1 cellular context compared by ENCODE assay signal in the genomic region with DNA sequence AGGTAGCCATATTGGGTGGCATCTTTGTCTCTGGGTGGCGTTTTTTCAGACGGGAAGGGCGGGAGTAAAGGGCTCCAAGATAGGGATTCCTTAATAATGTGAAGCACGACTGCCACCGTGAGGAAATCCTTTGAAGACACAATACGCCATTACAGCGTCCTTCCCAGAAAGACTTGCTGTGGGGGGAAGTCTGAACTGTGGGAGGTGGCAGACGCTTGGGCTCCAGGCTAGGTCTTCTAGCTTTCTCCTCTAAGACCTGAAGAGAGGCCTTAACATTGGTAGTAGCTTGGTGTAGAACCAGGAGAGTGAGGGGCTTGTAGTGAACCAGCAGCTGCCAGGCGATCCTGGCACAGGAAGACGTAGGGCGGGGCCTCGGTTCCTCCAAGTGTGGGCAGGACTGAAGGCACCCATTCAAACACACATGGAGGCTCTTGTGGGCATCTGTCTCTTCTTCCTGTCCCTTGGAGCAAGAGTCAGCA.
TF ChIP-seq lines count a peak whose summit lies in the region.

No MANE protein-coding gene starts in this region.

TF ChIP-seq in GM12878, 131 proteins besides CTCF, POLR2A, EP300 and RAD21 (continued from another document):
- TF ChIP-seq, protein P1, sequence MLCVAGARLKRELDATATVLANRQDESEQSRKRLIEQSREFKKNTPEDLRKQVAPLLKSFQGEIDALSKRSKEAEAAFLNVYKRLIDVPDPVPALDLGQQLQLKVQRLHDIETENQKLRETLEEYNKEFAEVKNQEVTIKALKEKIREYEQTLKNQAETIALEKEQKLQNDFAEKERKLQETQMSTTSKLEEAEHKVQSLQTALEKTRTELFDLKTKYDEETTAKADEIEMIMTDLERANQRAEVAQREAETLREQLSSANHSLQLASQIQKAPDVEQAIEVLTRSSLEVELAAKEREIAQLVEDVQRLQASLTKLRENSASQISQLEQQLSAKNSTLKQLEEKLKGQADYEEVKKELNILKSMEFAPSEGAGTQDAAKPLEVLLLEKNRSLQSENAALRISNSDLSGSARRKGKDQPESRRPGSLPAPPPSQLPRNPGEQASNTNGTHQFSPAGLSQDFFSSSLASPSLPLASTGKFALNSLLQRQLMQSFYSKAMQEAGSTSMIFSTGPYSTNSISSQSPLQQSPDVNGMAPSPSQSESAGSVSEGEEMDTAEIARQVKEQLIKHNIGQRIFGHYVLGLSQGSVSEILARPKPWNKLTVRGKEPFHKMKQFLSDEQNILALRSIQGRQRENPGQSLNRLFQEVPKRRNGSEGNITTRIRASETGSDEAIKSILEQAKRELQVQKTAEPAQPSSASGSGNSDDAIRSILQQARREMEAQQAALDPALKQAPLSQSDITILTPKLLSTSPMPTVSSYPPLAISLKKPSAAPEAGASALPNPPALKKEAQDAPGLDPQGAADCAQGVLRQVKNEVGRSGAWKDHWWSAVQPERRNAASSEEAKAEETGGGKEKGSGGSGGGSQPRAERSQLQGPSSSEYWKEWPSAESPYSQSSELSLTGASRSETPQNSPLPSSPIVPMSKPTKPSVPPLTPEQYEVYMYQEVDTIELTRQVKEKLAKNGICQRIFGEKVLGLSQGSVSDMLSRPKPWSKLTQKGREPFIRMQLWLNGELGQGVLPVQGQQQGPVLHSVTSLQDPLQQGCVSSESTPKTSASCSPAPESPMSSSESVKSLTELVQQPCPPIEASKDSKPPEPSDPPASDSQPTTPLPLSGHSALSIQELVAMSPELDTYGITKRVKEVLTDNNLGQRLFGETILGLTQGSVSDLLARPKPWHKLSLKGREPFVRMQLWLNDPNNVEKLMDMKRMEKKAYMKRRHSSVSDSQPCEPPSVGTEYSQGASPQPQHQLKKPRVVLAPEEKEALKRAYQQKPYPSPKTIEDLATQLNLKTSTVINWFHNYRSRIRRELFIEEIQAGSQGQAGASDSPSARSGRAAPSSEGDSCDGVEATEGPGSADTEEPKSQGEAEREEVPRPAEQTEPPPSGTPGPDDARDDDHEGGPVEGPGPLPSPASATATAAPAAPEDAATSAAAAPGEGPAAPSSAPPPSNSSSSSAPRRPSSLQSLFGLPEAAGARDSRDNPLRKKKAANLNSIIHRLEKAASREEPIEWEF (IDR thresholded peaks at IDR 0.05; ENCODE audit: insufficient replicate concordance, low read depth, low read length) = no peak
- TF ChIP-seq, protein P2, sequence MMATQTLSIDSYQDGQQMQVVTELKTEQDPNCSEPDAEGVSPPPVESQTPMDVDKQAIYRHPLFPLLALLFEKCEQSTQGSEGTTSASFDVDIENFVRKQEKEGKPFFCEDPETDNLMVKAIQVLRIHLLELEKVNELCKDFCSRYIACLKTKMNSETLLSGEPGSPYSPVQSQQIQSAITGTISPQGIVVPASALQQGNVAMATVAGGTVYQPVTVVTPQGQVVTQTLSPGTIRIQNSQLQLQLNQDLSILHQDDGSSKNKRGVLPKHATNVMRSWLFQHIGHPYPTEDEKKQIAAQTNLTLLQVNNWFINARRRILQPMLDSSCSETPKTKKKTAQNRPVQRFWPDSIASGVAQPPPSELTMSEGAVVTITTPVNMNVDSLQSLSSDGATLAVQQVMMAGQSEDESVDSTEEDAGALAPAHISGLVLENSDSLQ (IDR thresholded peaks at IDR 0.05) = no peak
- TF ChIP-seq MYC (IDR thresholded peaks at IDR 0.05; ENCODE audit: insufficient read depth, insufficient read length, insufficient replicate concordance, low read length, severe bottlenecking) (no peak), PAX5 (IDR thresholded peaks at IDR 0.05; ENCODE audit: borderline replicate concordance, low read depth, low read length) (no peak), YY1 (IDR thresholded peaks at IDR 0.05; ENCODE audit: low read depth, low read length) (peak; percentile 91), SMC3 (IDR thresholded peaks at IDR 0.05; ENCODE audit: borderline replicate concordance, low read length) (peak; percentile 25; the same call in 1 of the 2 replicates), TARDBP (IDR thresholded peaks at IDR 0.05; ENCODE audit: borderline replicate concordance) (no peak), GABPA (IDR thresholded peaks at IDR 0.05; ENCODE audit: low read depth) (peak; percentile 15; the same call in 1 of the 2 replicates), TCF7 (IDR thresholded peaks at IDR 0.05; ENCODE audit: borderline replicate concordance) (no peak), MTA3 (IDR thresholded peaks at IDR 0.05; ENCODE audit: borderline replicate concordance, low read length) (no peak), IKZF1 (conservative IDR thresholded peaks at IDR 0.05) (0 out of 2 replicates have a peak, but pooled peaks have one; percentile 10), SUPT20H (IDR thresholded peaks at IDR 0.05; ENCODE audit: borderline replicate concordance, control insufficient read depth, low read depth, low read length) (no peak), IKZF2 (IDR thresholded peaks at IDR 0.05) (no peak), TAF1 (IDR thresholded peaks at IDR 0.05; ENCODE audit: borderline replicate concordance, low read depth, low read length) (no peak), HDGF (IDR thresholded peaks at IDR 0.05) (no peak), CHD2 (IDR thresholded peaks at IDR 0.05; ENCODE audit: borderline replicate concordance, low read depth, low read length) (no peak), SMAD5 (IDR thresholded peaks at IDR 0.05; ENCODE audit: low read depth) (no peak), ZNF384 (IDR thresholded peaks at IDR 0.05; ENCODE audit: borderline replicate concordance, low read depth, low read length) (peak; percentile 100), RAD51 (IDR thresholded peaks at IDR 0.05) (no peak), NBN (IDR thresholded peaks at IDR 0.05) (no peak), MEF2B (IDR thresholded peaks at IDR 0.05; ENCODE audit: partially characterized antibody, poor library complexity, severe bottlenecking) (no peak), NR2F1 (conservative IDR thresholded peaks at IDR 0.05) (no peak), ETV6 (conservative IDR thresholded peaks at IDR 0.05 in 1 of 2, IDR thresholded peaks at IDR 0.05 in 1 of 2; ENCODE audit: borderline replicate concordance in 1 of 2, low read depth in 1 of 2) (no peak), SIX5 (IDR thresholded peaks at IDR 0.05; ENCODE audit: low read depth, low read length, severe bottlenecking) (no peak)
- TF ChIP-seq, protein P3, sequence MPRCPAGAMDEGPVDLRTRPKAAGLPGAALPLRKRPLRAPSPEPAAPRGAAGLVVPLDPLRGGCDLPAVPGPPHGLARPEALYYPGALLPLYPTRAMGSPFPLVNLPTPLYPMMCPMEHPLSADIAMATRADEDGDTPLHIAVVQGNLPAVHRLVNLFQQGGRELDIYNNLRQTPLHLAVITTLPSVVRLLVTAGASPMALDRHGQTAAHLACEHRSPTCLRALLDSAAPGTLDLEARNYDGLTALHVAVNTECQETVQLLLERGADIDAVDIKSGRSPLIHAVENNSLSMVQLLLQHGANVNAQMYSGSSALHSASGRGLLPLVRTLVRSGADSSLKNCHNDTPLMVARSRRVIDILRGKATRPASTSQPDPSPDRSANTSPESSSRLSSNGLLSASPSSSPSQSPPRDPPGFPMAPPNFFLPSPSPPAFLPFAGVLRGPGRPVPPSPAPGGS (IDR thresholded peaks at IDR 0.05; ENCODE audit: borderline replicate concordance, insufficient read depth, low read depth, low read length, poor library complexity, severe bottlenecking) = no peak
- TF ChIP-seq, protein P4, sequence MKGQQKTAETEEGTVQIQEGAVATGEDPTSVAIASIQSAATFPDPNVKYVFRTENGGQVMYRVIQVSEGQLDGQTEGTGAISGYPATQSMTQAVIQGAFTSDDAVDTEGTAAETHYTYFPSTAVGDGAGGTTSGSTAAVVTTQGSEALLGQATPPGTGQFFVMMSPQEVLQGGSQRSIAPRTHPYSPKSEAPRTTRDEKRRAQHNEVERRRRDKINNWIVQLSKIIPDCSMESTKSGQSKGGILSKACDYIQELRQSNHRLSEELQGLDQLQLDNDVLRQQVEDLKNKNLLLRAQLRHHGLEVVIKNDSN (IDR thresholded peaks at IDR 0.05; ENCODE audit: borderline replicate concordance, extremely low read length, insufficient read depth, low read depth, low read length) = no peak
TF ChIP-seq in GM12878: peak in this region for 8.
